ENCODE assay signal across 5 cellular contexts in genomic region chrX:122389005-122389404, GRCh38.
"Had no signal": no experiment of that assay in that cellular context is flagged by ENCODE, and none has a peak within 500 bp of the region (broad histone marks: within the 10 kb centered on the region; RNA-seq: fewer than 3 reads in every experiment).

No MANE protein-coding gene starts in this region.

- ATAC-seq: GM23338, HepG2 had no signal

- H2AFZ ChIP-seq: GM23338 had no signal

- H3K4me3 ChIP-seq: GM23338 had no signal

- H3K4me2 ChIP-seq: GM23338 had no signal

- DNase-seq: H9, HCEC 1CT, KBM-7 had no signal
